8 cellular contexts compared by ENCODE assay signal in genomic region chr22:23282089-23282501, GRCh38.
A peak's percentile ranks its signal among the peaks of the same experiment; 100 is the strongest.
DNase-seq lines count a peak whose midpoint lies in the region; ATAC-seq and TF ChIP-seq lines count a peak whose summit lies in the region.

No MANE protein-coding gene starts in this region.

- ATAC-seq in GM19467 (IDR thresholded peaks at IDR 0.05; ENCODE audit: unreplicated experiment), result no peak

- H3K27me3 ChIP-seq in MG63 (no peaks in the 10 kb centered on the region), mucosa of stomach (ENCODE audit: control insufficient read depth, insufficient read depth, low read length) (no peaks in the 10 kb centered on the region), MM.1S (replicated peaks; ENCODE audit: insufficient read depth, low read length) (no peaks in the 10 kb centered on the region)

- no peak overlapping the region for H3K4me2 ChIP-seq in MM.1S (ENCODE audit: low read depth, low read length)

- H3K9me3 ChIP-seq in MG63, result no peaks in the 10 kb centered on the region
- H3K9me3 ChIP-seq in mucosa of stomach (ENCODE audit: control insufficient read depth, low read length), result no peaks in the 10 kb centered on the region
- H3K9me3 ChIP-seq in MM.1S (replicated peaks; ENCODE audit: insufficient read depth, low read length), result no peaks in the 10 kb centered on the region

- DNase-seq in AG10803 (ENCODE audit: low read depth), result peak; percentile 80
- peak; percentile 88 for DNase-seq in MG63
- peak; percentile 75 for DNase-seq in cerebellum (ENCODE audit: low spot score)
- DNase-seq in MM.1S, result no peak
- DNase-seq in NCI-H2107 treated with DMSO at 0.1 percent for 48 hours (lab: John Stamatoyannopoulos, UW; ENCODE audit: unreplicated experiment), result no peak
- DNase-seq in NCI-H526 (lab: John Stamatoyannopoulos, UW), result no peak

- H4K20me1 ChIP-seq in MM.1S (ENCODE audit: insufficient read depth, low read length), result no peaks in the 10 kb centered on the region

- peaks cover 50% of the 10 kb centered on the region for H3K79me2 ChIP-seq in MM.1S (ENCODE audit: low read length)

- TF ChIP-seq CTCF in AG10803 (conservative IDR thresholded peaks at IDR 0.05; ENCODE audit: low read length) (no peak), MM.1S (IDR thresholded peaks at IDR 0.05; ENCODE audit: low read length) (no peak)

- H3K27ac ChIP-seq in MM.1S (ENCODE audit: low read length), result no peak overlapping the region

- H3K4me1 ChIP-seq in mucosa of stomach (ENCODE audit: control insufficient read depth, insufficient read depth, low read length), result peaks cover 49% of the 10 kb centered on the region
- H3K4me1 ChIP-seq in MM.1S (ENCODE audit: low read length), result peaks cover 23% of the 10 kb centered on the region

- peaks cover 10% of the 10 kb centered on the region; the same call in 1 of the 2 replicates for H3F3A ChIP-seq in MM.1S (ENCODE audit: insufficient read depth, low read length)

- H3K9me2 ChIP-seq in MM.1S (replicated peaks; ENCODE audit: insufficient read depth, low read length), result no peaks in the 10 kb centered on the region

- H3K4me3 ChIP-seq in AG10803 (ENCODE audit: low read length) (no peak overlapping the region), MG63 (no peak overlapping the region), mucosa of stomach (ENCODE audit: low read length) (no peak overlapping the region), MM.1S (ENCODE audit: low read length) (no peak overlapping the region)

- no peak overlapping the region for H2AFZ ChIP-seq in MM.1S (ENCODE audit: low read length)

- H3K9ac ChIP-seq in mucosa of stomach (ENCODE audit: low read length) (peak overlapping the region; percentile 37), MM.1S (ENCODE audit: low read length) (no peak overlapping the region)

- H3K36me3 ChIP-seq in MG63 (peaks cover 2% of the 10 kb centered on the region), mucosa of stomach (ENCODE audit: control insufficient read depth, insufficient read depth, low read length) (peaks cover 5% of the 10 kb centered on the region), MM.1S (replicated peaks; ENCODE audit: insufficient read depth, low read length) (no peaks in the 10 kb centered on the region)

Comparison
In these comparisons a context has a peak if more than half of its experiments do, and no peak if none do; other contexts are left out.
1. DNase-seq: peak in AG10803 (single experiment), MG63 (single experiment) and cerebellum (single experiment); none in MM.1S (single experiment), NCI-H2107 treated with DMSO at 0.1 percent for 48 hours (single experiment) and NCI-H526 (0 of 2).